In the genomic region with DNA sequence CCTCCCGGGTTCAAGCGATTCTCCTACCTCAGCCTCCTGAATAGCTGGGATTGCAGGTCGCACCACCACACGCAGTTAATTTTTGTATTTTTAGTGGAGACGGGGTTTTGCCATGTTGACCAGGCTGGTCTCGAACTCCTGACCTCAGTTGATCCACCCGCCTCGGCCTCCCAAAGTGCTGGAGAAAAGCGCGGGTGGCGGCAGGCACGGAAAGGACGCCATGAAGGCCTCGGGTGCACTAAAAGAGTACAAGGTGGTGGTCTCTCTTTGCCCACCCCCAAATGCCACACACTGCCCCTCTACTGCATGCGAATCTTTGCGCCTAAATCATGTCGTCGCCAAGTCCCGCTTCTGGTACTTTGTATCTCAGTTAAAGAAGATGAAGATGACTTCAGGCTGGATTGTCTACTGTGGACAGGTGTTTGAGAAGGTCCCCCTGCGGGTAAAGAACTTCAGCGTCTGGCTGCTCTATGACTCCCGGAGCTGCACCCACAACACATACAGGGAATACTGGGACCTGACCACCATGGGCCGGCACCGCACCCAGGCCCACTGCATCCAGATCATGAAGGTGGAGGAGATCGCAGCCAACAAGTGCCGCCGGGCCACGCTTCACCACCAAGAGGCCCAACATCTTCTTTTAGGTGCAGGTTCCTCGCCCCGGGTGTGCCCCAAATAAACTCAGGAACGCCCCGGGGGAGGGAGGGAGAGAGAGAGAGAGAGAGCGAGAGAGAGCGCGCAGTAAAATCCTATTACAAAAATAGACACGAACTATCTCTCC, we compare ENCODE assay signal across 7 cellular contexts.
"Had no signal": no experiment of that assay in that cellular context is flagged by ENCODE, and none has a peak within 500 bp of the region (broad histone marks: within the 10 kb centered on the region; RNA-seq: fewer than 3 reads in every experiment).

No MANE protein-coding gene starts in this region.

- FAIRE-seq: GM12878, GM12891, GM12892, GM18507, GM19239 had no signal

- DNase-seq: GDM1, GF-D8 had no signal

- ATAC-seq: GM12878 had no signal

- H3K4me3 ChIP-seq: GM12878 had no signal
